8 cellular contexts compared by ENCODE assay signal in the genomic region with DNA sequence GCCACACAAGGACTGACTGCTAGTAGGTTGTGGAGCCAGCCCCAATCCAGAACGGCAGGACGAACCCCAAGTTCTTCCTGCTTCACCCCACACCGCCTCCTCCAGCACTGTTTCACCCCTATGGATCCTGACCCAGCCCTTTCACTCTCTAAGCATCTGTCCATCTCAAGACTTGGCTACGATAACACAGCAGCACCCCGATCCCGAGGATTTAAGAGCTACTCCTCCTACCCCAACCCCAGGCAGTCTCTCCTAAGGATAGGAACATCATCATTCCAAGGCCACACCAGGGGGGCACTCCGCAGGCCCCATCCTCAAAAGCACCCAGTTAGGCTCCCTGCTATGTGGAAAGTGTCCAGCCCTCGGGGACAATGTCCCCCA. TPM values are rescaled to one million over a fixed set of nuclear protein-coding genes. Genes with fewer than 3 reads are reported as not detected.
DNase-seq lines count a peak whose midpoint lies in the region; ATAC-seq and TF ChIP-seq lines count a peak whose summit lies in the region.

No MANE protein-coding gene starts in this region.

- peaks cover 15 to 29% (median 26%) of the 10 kb centered on the region in 3 donors for H3K4me1 Mint-ChIP-seq in naive B cell

- POLR2A ChIA-PET in BJ (lab: Charles Lee): interaction anchor here (0.5 kb wide), 1 partner anchor 262 kb away, joined by 10 read pairs; no protein-coding TSS in a partner anchor

- no peak overlapping the region for H3K27ac ChIP-seq in SK-N-MC
- peak overlapping the region; percentile 51 for H3K27ac ChIP-seq in epithelial cell of prostate

- no peaks in the 10 kb centered on the region for H3K9me3 ChIP-seq in SK-N-MC (ENCODE audit: low read depth, low read length)

- H3K9ac ChIP-seq in SK-N-MC (ENCODE audit: insufficient read length): peak overlapping the region; percentile 90

- peaks cover 0 to 5% of the 10 kb centered on the region in 2 donors for H3K36me3 Mint-ChIP-seq in naive B cell

- peaks cover 6% of the 10 kb centered on the region for H3K27me3 ChIP-seq in BJ (ENCODE audit: control insufficient read depth, insufficient read depth, low read length)

- CTCF ChIA-PET in BJ (lab: Yijun Ruan, JAX): interaction anchor here (0.7 to 3.0 kb wide), 16 partner anchors 11 to 536 kb away, joined by 3 to 29 read pairs (median 4); partner anchors contain the start of gene SGO2

- peaks cover 0 to under 1% (median 0%) of the 10 kb centered on the region in 3 donors for H3K27me3 Mint-ChIP-seq in naive B cell

- no peak for TF ChIP-seq CTCF in BJ (IDR thresholded peaks at IDR 0.05; ENCODE audit: insufficient read depth, low read depth, low read length)

- H3K36me3 ChIP-seq in BJ (ENCODE audit: control insufficient read depth, insufficient read depth, low read length) (no peaks in the 10 kb centered on the region), SK-N-MC (ENCODE audit: insufficient read depth, low read length) (no peaks in the 10 kb centered on the region; the same call in 1 of the 2 replicates)

- peak overlapping the region; percentile 14 to 93 (median 86) for H3K27ac Mint-ChIP-seq in naive B cell

- peak overlapping the region in 7 of 8 donors; percentile 78 to 96 (median 94) for H3K4me3 Mint-ChIP-seq in naive B cell

- ATAC-seq in GM21619 (IDR thresholded peaks at IDR 0.05; ENCODE audit: unreplicated experiment) (peak; percentile 3), naive B cell (ENCODE audit: low read depth in 2 of 2) (no peak), GM21528 (IDR thresholded peaks at IDR 0.05; ENCODE audit: low FRiP score, unreplicated experiment) (no peak)

- no peaks in the 10 kb centered on the region for H3K9me3 Mint-ChIP-seq in naive B cell

- H3K4me3 ChIP-seq in BJ (ENCODE audit: low read depth, low read length) (peak overlapping the region; percentile 77), SK-N-MC (peak overlapping the region; percentile 87)

- DNase-seq in BJ (ENCODE audit: low read depth) (no peak), SK-N-MC (ENCODE audit: low read depth, low spot score) (no peak), epithelial cell of prostate (ENCODE audit: low read depth, low spot score) (no peak), naive B cell (no peak), RPMI8226 (no peak), NCI-H510A treated with DMSO at 0.1 percent for 48 hours (lab: John Stamatoyannopoulos, UW) (no peak)

RNA-seq across cellular contexts. Expression of gene KCTD18, which starts 0.7 kb away (rescaled TPM):
- polyA plus RNA-seq in BJ (2011; rRNA removed) (9.3 and 11.3 TPM in 2 replicates), naive B cell (ENCODE audit: low read depth in 6 of 6) (10 to 100 TPM; 18.9 to 26.2 (median 22.5) TPM)
- 5.2 and 6.5 TPM in 2 replicates for polyA minus RNA-seq in BJ (2011; rRNA and poly(A)+ RNA removed)

RNA-seq across cellular contexts. Expression of gene SGO2, which starts 16.8 kb away (rescaled TPM):
- polyA plus RNA-seq in BJ (2011; rRNA removed): 3.2 and 7.3 TPM in 2 replicates
- polyA minus RNA-seq in BJ (2011; rRNA and poly(A)+ RNA removed): 1.1 and 2.2 TPM in 2 replicates
- 1 to 10 TPM in 5 of 6 donors, under 1 TPM in 1; 0.09 to 4.0 (median 2.3) TPM for polyA plus RNA-seq in naive B cell (ENCODE audit: low read depth in 6 of 6)
